15 cellular contexts compared by ENCODE assay signal in the genomic region with DNA sequence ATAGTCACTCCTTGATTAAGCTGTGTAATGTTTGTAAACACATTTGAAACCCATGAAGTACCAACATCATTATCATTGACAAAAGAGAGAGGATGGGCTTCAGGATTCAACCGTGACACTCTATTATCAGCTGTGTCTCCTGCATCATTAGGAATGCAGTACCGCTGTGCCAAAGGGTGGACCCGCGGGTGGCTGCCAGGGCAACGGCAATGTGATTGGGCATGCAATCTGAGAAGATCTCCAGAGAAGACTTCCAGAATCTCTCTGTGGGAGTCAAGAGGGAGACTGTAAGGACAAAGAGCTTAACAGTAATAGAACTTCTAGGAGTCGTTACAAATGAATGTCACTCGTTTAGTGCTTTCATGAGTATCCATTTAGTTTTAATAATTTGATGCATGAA.
A peak's percentile ranks its signal among the peaks of the same experiment; 100 is the strongest.
DNase-seq lines count a peak whose midpoint lies in the region; ATAC-seq, FAIRE-seq and TF ChIP-seq lines count a peak whose summit lies in the region.
"Had no signal": no experiment of that assay in that cellular context is flagged by ENCODE, and none has a peak within 500 bp of the region (broad histone marks: within the 10 kb centered on the region; RNA-seq: fewer than 3 reads in every experiment).

No MANE protein-coding gene starts in this region.

- no peak for TF ChIP-seq POLR2A in erythroblast (IDR thresholded peaks at IDR 0.05; ENCODE audit: low read length)

- FAIRE-seq in D721Med (lab: Jason Lieb, UNC): peak; percentile 91
- FAIRE-seq: A204.1, GM12878, GM18507, K562 had no signal

- H3K27me3 ChIP-seq in PC-3 (ENCODE audit: low read length): no peaks in the 10 kb centered on the region

- no peaks in the 10 kb centered on the region for H3K79me2 ChIP-seq in PC-3 (ENCODE audit: low read length)

- no peak overlapping the region for H2AFZ ChIP-seq in PC-3 (ENCODE audit: low read length)

- H3K27ac ChIP-seq in PC-3 (ENCODE audit: low read length): peak overlapping the region; percentile 27

- H3K36me3 ChIP-seq in PC-3 (ENCODE audit: low read depth, low read length): no peaks in the 10 kb centered on the region

- intact Hi-C loops in PC-3 (cut with micrococcal nuclease): loop anchor here (5.0 kb wide), 1 partner anchor 88 kb away; no protein-coding TSS in a partner anchor

- peak overlapping the region; percentile 7 for H3K4me2 ChIP-seq in PC-3 (ENCODE audit: low read length)

- ATAC-seq in PC-3 (no peak), SK-N-SH treated with all-trans-retinoic acid at 6 μM for 48 hours (no peak)
- ATAC-seq: CD8-positive, alpha-beta T cell; GM12878; K562 had no signal

- POLR2A ChIA-PET in PC-3 (lab: Charles Lee; ENCODE audit: unreplicated experiment): no interaction called here

- H3K4me1 ChIP-seq in PC-3 (ENCODE audit: insufficient read depth, low read length): peaks cover 24% of the 10 kb centered on the region

- DNase-seq in A172 (ENCODE audit: low spot score) (peak; percentile 30), D721Med (ENCODE audit: insufficient read length, low spot score) (no peak), PC-3 (no peak), myocyte (ENCODE audit: low read depth) (peak; percentile 52), erythroblast (lab: John Stamatoyannopoulos, UW) (no peak), DMS79 treated with DMSO at 0.1 percent for 48 hours (lab: John Stamatoyannopoulos, UW) (no peak)
- DNase-seq: CD8-positive, alpha-beta T cell; COR-L47; GOT3; H9 had no signal

- no peak overlapping the region for H3K9ac ChIP-seq in PC-3 (ENCODE audit: low read length)

- TF ChIP-seq CTCF in D721Med (IDR thresholded peaks at IDR 0.05; ENCODE audit: insufficient read depth, missing control alignments): no peak
- TF ChIP-seq CTCF in PC-3 (conservative IDR thresholded peaks at IDR 0.05; ENCODE audit: low read depth, low read length): no peak

- no TSS peak for BruUV-seq in PC-3 (replicated peaks; lab: Mats Ljungman, UMichigan)

- H3K9me3 ChIP-seq in PC-3 (ENCODE audit: low read length): no peaks in the 10 kb centered on the region

- H3F3A ChIP-seq in PC-3 (ENCODE audit: low read length, unreplicated experiment): no peaks in the 10 kb centered on the region

- CTCF ChIA-PET in PC-3 (lab: Charles Lee): no interaction called here

- H4K20me1 ChIP-seq in PC-3 (ENCODE audit: low read length): no peaks in the 10 kb centered on the region

- no peaks in the 10 kb centered on the region for H3K9me2 ChIP-seq in PC-3 (replicated peaks; ENCODE audit: low read length)

- H3K4me3 ChIP-seq in PC-3 (ENCODE audit: low read length): no peak overlapping the region
- H3K4me3 ChIP-seq: GM12878, K562 had no signal

TF ChIP-seq in SK-N-SH treated with all-trans-retinoic acid at 6 μM for 48 hours, 23 proteins besides CTCF, POLR2A, EP300 and RAD21:
- TF ChIP-seq SNAI2 (CRISPR knock-in tag; IDR thresholded peaks at IDR 0.05) (no peak), OSR1 (CRISPR knock-in tag; IDR thresholded peaks at IDR 0.05) (no peak), ZNF70 (CRISPR knock-in tag; IDR thresholded peaks at IDR 0.05) (no peak), PPARA (CRISPR knock-in tag; IDR thresholded peaks at IDR 0.05; ENCODE audit: borderline replicate concordance) (no peak), RARB (CRISPR knock-in tag; IDR thresholded peaks at IDR 0.05) (no peak), TOX (CRISPR knock-in tag; IDR thresholded peaks at IDR 0.05; ENCODE audit: borderline replicate concordance) (no peak), ARNTL (CRISPR knock-in tag; IDR thresholded peaks at IDR 0.05; ENCODE audit: borderline replicate concordance, low read depth) (no peak), ZC3H10 (CRISPR knock-in tag; IDR thresholded peaks at IDR 0.05) (no peak)
- TF ChIP-seq, protein P1, sequence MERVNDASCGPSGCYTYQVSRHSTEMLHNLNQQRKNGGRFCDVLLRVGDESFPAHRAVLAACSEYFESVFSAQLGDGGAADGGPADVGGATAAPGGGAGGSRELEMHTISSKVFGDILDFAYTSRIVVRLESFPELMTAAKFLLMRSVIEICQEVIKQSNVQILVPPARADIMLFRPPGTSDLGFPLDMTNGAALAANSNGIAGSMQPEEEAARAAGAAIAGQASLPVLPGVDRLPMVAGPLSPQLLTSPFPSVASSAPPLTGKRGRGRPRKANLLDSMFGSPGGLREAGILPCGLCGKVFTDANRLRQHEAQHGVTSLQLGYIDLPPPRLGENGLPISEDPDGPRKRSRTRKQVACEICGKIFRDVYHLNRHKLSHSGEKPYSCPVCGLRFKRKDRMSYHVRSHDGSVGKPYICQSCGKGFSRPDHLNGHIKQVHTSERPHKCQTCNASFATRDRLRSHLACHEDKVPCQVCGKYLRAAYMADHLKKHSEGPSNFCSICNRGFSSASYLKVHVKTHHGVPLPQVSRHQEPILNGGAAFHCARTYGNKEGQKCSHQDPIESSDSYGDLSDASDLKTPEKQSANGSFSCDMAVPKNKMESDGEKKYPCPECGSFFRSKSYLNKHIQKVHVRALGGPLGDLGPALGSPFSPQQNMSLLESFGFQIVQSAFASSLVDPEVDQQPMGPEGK (CRISPR knock-in tag; IDR thresholded peaks at IDR 0.05; ENCODE audit: borderline replicate concordance): no peak

Comparison
In these comparisons a context has a peak if more than half of its experiments do, and no peak if none do; other contexts are left out.
1. DNase-seq: peak in A172 (single experiment) and myocyte (single experiment); none in D721Med (single experiment), PC-3 (single experiment), erythroblast (0 of 2) and DMS79 treated with DMSO at 0.1 percent for 48 hours (single experiment).